1 cellular context compared by ENCODE assay signal in the genomic region with DNA sequence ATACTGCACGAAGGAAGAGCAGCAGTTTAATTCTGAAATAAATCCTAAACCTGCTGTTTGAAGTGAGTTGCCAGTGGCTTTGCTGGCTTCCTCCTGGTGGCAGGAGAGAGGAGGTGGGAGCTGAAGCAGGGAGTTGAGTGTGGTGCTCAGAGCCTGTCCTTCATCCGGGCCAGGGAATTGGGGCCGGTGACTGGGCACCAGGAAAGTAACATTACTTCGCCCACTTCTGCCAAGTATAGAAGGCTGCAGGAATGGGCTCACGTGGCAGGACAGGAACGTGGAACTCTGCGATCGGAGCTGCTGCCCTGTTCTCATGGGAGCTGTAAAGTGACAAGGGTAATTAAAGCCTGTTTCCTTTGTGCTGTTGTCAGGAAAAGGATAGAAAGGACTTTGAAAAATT.
TF ChIP-seq lines count a peak whose summit lies in the region.

No MANE protein-coding gene starts in this region.

TF ChIP-seq in IMR-90, 13 proteins besides CTCF, POLR2A, EP300 and RAD21:
- no peak for TF ChIP-seq MAZ (IDR thresholded peaks at IDR 0.05; ENCODE audit: borderline replicate concordance, low read depth, low read length)
- peak; percentile 14; the same call in 1 of the 2 replicates for TF ChIP-seq SMC3 (IDR thresholded peaks at IDR 0.05; ENCODE audit: low read depth, low read length)
- TF ChIP-seq CEBPB (IDR thresholded peaks at IDR 0.05; ENCODE audit: low read depth, low read length) = no peak
